Comparison of ENCODE assay signal across 10 cellular contexts in genomic region chr9:89435315-89435823, GRCh38.
DNase-seq lines count a peak whose midpoint lies in the region; ATAC-seq and TF ChIP-seq lines count a peak whose summit lies in the region.
"Had no signal": no experiment of that assay in that cellular context is flagged by ENCODE, and none has a peak within 500 bp of the region (broad histone marks: within the 10 kb centered on the region; RNA-seq: fewer than 3 reads in every experiment).

No MANE protein-coding gene starts in this region.

- DNase-seq in T-helper 2 cell treated with Interferon-gamma antibody and Interleukin-4, amounts not matched to agents 5 μg/mL and 100 μg/mL, for 36 hours (ENCODE audit: low spot score), result no peak
- DNase-seq in T-helper 2 cell (no peak), T-helper 17 cell (no peak), hepatocyte (ENCODE audit: low spot score) (peak; percentile 86), NCI-H1105 treated with DMSO at 0.1 percent for 48 hours (lab: John Stamatoyannopoulos, UW) (no peak), tibial artery (no peak)
- no peak for DNase-seq in stimulated activated naive CD8-positive, alpha-beta T cell treated with anti-CD3 and anti-CD28 coated beads, Interleukin-15, amount 100 ng/mL, for 72 hours
- DNase-seq: activated B cell treated with CpG ODN at 0.5 μM for 24 hours had no signal

- intact Hi-C loops in tibial artery (cut with DNase I; ENCODE audit: low total_unique reads), result no loop called here

- peaks cover 4% of the 10 kb centered on the region for H3K79me2 ChIP-seq in hepatocyte

- peak overlapping the region; percentile 75 for H3K27ac Mint-ChIP-seq in T-helper 2 cell treated with Interferon-gamma antibody and Interleukin-4, amounts not matched to agents 5 μg/mL and 100 μg/mL, for 36 hours
- H3K27ac Mint-ChIP-seq in T-helper 17 cell, result peak overlapping the region; percentile 90
- H3K27ac Mint-ChIP-seq in stimulated activated naive CD8-positive, alpha-beta T cell treated with anti-CD3 and anti-CD28 coated beads, Interleukin-15, amount 100 ng/mL, for 72 hours, result peak overlapping the region; percentile 68 to 95
- H3K27ac Mint-ChIP-seq: activated B cell treated with CpG ODN at 0.5 μM for 24 hours had no signal

- H3K4me3 ChIP-seq in hepatocyte, result no peak overlapping the region
- no peak overlapping the region for H3K4me3 ChIP-seq in tibial artery

- no peaks in the 10 kb centered on the region for H4K20me1 ChIP-seq in hepatocyte (ENCODE audit: insufficient read depth, poor library complexity, severe bottlenecking)

- H3K27me3 Mint-ChIP-seq in T-helper 2 cell treated with Interferon-gamma antibody and Interleukin-4, amounts not matched to agents 5 μg/mL and 100 μg/mL, for 36 hours (ENCODE audit: low read depth), result no peaks in the 10 kb centered on the region
- no peaks in the 10 kb centered on the region for H3K27me3 Mint-ChIP-seq in T-helper 17 cell
- no peaks in the 10 kb centered on the region for H3K27me3 Mint-ChIP-seq in stimulated activated naive CD8-positive, alpha-beta T cell treated with anti-CD3 and anti-CD28 coated beads, Interleukin-15, amount 100 ng/mL, for 72 hours
- H3K27me3 Mint-ChIP-seq: activated B cell treated with CpG ODN at 0.5 μM for 24 hours had no signal

- H3K4me3 Mint-ChIP-seq in T-helper 2 cell treated with Interferon-gamma antibody and Interleukin-4, amounts not matched to agents 5 μg/mL and 100 μg/mL, for 36 hours, result no peak overlapping the region
- H3K4me3 Mint-ChIP-seq in T-helper 17 cell, result peak overlapping the region; percentile 73
- H3K4me3 Mint-ChIP-seq in stimulated activated naive CD8-positive, alpha-beta T cell treated with anti-CD3 and anti-CD28 coated beads, Interleukin-15, amount 100 ng/mL, for 72 hours, result no peak overlapping the region
- H3K4me3 Mint-ChIP-seq: activated B cell treated with CpG ODN at 0.5 μM for 24 hours, neural crest cell had no signal

- H3K27me3 ChIP-seq in hepatocyte, result no peaks in the 10 kb centered on the region
- H3K27me3 ChIP-seq in tibial artery, result no peaks in the 10 kb centered on the region

- H3K9me3 ChIP-seq in T-helper 17 cell (ENCODE audit: control insufficient read depth, low read length, poor library complexity, severe bottlenecking) (no peaks in the 10 kb centered on the region), hepatocyte (ENCODE audit: low read depth) (no peaks in the 10 kb centered on the region), tibial artery (no peaks in the 10 kb centered on the region)

- no peak overlapping the region for H2AFZ ChIP-seq in hepatocyte

- ATAC-seq in T-helper 17 cell (no peak), HG03571 (IDR thresholded peaks at IDR 0.05; ENCODE audit: unreplicated experiment) (no peak)
- no peak for ATAC-seq in stimulated activated naive CD8-positive, alpha-beta T cell treated with anti-CD3 and anti-CD28 coated beads, Interleukin-15, amount 100 ng/mL, for 72 hours

- H3K9me2 ChIP-seq in hepatocyte (replicated peaks; ENCODE audit: insufficient read depth), result no peaks in the 10 kb centered on the region

- 30% methylated on average over 8 of the region's 8 CpGs for WGBS in hepatocyte (ENCODE audit: low lambda C conversion rate, missing lambda C conversion rate)

- H3K4me1 ChIP-seq in hepatocyte (ENCODE audit: insufficient read depth) (peaks cover 6% of the 10 kb centered on the region), tibial artery (peaks cover 0 to 17% (median 12%) of the 10 kb centered on the region in 4 donors)

- H3K4me1 Mint-ChIP-seq in T-helper 2 cell treated with Interferon-gamma antibody and Interleukin-4, amounts not matched to agents 5 μg/mL and 100 μg/mL, for 36 hours (ENCODE audit: low read depth), result peaks cover 64% of the 10 kb centered on the region
- H3K4me1 Mint-ChIP-seq in T-helper 17 cell, result peaks cover 65% of the 10 kb centered on the region
- peaks cover 98% of the 10 kb centered on the region for H3K4me1 Mint-ChIP-seq in stimulated activated naive CD8-positive, alpha-beta T cell treated with anti-CD3 and anti-CD28 coated beads, Interleukin-15, amount 100 ng/mL, for 72 hours

- no peaks in the 10 kb centered on the region for H3K9me3 Mint-ChIP-seq in T-helper 2 cell treated with Interferon-gamma antibody and Interleukin-4, amounts not matched to agents 5 μg/mL and 100 μg/mL, for 36 hours
- H3K9me3 Mint-ChIP-seq in stimulated activated naive CD8-positive, alpha-beta T cell treated with anti-CD3 and anti-CD28 coated beads, Interleukin-15, amount 100 ng/mL, for 72 hours, result no peaks in the 10 kb centered on the region
- H3K9me3 Mint-ChIP-seq: activated B cell treated with CpG ODN at 0.5 μM for 24 hours, neural crest cell had no signal

- TF ChIP-seq CTCF in hepatocyte (IDR thresholded peaks at IDR 0.05; ENCODE audit: poor library complexity) (no peak), tibial artery (IDR thresholded peaks at IDR 0.05) (no peak)

- H3K36me3 Mint-ChIP-seq in T-helper 2 cell treated with Interferon-gamma antibody and Interleukin-4, amounts not matched to agents 5 μg/mL and 100 μg/mL, for 36 hours (ENCODE audit: low read depth), result peaks cover 44% of the 10 kb centered on the region
- no peaks in the 10 kb centered on the region for H3K36me3 Mint-ChIP-seq in T-helper 17 cell (ENCODE audit: low read depth)

- H3K36me3 ChIP-seq in hepatocyte (replicated peaks; ENCODE audit: insufficient read depth, low read depth), result no peaks in the 10 kb centered on the region
- no peaks in the 10 kb centered on the region for H3K36me3 ChIP-seq in tibial artery

- H3K4me2 ChIP-seq in hepatocyte, result no peak overlapping the region

- H3K27ac ChIP-seq in hepatocyte (no peak overlapping the region), tibial artery (no peak overlapping the region)
